8 cellular contexts compared by ENCODE assay signal in the genomic region with DNA sequence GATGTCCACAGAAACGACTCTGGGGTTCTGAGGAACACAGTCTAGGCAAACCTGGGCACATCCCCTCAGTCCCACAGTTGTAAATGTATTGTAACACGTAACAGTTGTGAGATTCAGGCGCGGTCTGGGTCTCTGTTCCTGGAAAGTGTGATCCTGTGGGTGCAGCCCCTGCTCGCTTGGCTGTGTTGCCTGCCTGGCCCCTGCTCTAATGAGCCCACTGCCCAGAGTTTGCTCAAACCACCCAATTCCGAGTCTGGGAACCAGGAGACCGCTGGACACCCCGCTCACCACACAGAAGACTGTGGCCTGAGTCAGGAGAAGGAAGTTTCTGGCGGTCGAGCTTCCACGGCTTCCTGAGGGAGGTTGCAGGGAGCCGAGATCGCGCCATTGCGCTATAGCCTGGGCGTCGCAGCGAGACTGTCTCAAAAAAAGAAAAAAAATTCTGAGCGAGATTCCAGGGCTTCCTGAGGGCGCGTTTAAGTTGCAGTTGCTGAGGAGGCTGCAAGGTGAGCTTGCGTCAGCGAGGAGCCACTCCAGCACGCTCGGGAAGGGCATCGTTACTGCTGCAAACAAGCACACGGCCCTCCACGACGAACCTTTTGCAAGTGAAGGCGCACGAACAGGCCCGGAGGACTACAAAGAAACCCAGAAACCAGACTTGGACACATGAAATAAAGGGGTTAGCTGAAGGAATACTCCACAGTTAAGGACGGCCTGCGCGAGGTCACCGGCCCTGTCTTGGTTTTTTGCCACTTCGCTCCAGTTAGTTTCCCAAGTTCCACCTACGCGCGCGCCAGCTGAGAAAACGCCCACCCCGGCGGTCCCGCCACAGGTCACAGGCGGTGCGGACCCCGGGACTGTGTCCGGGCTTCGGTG. TPM values are rescaled to one million over a fixed set of nuclear protein-coding genes. Genes with fewer than 3 reads are reported as not detected.
DNase-seq lines count a peak whose midpoint lies in the region; ATAC-seq and TF ChIP-seq lines count a peak whose summit lies in the region.

No MANE protein-coding gene starts in this region.

- 5% methylated on average over 28 to 50 of the region's 50 CpGs for WGBS in endodermal cell (ENCODE audit: insufficient coverage in 1 of 2, insufficient read length in 1 of 2), 2 experiments

- H3K36me3 ChIP-seq in endodermal cell (ENCODE audit: control insufficient read depth, insufficient read depth, low read length): peaks cover 4% of the 10 kb centered on the region

- no peak for ATAC-seq in natural killer cell
- ATAC-seq in HG03521 (IDR thresholded peaks at IDR 0.05; ENCODE audit: unreplicated experiment): no peak

- peak overlapping the region; percentile 92 for H3K9ac ChIP-seq in endodermal cell (ENCODE audit: extremely low read depth, low read length, poor library complexity, severe bottlenecking)

- peak overlapping the region; percentile 95 for H3K4me3 Mint-ChIP-seq in endodermal cell
- H3K4me3 Mint-ChIP-seq in natural killer cell: peak overlapping the region; percentile 97

- H3K4me3 ChIP-seq in endodermal cell (ENCODE audit: low read length): peak overlapping the region; percentile 96

- H3K27me3 Mint-ChIP-seq in endodermal cell (ENCODE audit: insufficient read depth) (no peaks in the 10 kb centered on the region), natural killer cell (ENCODE audit: low read depth in 2 of 2) (no peaks in the 10 kb centered on the region)

- DNase-seq in activated CD8-positive, alpha-beta memory T cell treated with anti-CD3 and anti-CD28 coated beads for 24 hours: peak; percentile 68
- DNase-seq in activated CD8-positive, alpha-beta memory T cell treated with anti-CD3 and anti-CD28 coated beads, Interleukin-2, amount 50 U/mL, for 4 hours: no peak
- DNase-seq in RPMI8226 (peak; percentile 47), endodermal cell (peak; percentile 58), natural killer cell (no peak), NCI-H2081 treated with DMSO at 0.1 percent for 48 hours (lab: John Stamatoyannopoulos, UW) (no peak), nucleus accumbens (lab: John Stamatoyannopoulos, UW) (no peak)

- H3K9me3 Mint-ChIP-seq in endodermal cell (no peaks in the 10 kb centered on the region), natural killer cell (no peaks in the 10 kb centered on the region)

- peak overlapping the region; percentile 83 for H3K27ac ChIP-seq in endodermal cell (ENCODE audit: low read depth, low read length)

- peak overlapping the region; percentile 96 for H3K27ac Mint-ChIP-seq in endodermal cell
- peak overlapping the region in 1 of 2 donors; percentile 92 for H3K27ac Mint-ChIP-seq in natural killer cell

- TF ChIP-seq CTCF in endodermal cell (conservative IDR thresholded peaks at IDR 0.05) (no peak), natural killer cell (IDR thresholded peaks at IDR 0.05) (no peak)

- H3K9me3 ChIP-seq in endodermal cell (ENCODE audit: control insufficient read depth, low read length): no peaks in the 10 kb centered on the region

- H3K4me1 Mint-ChIP-seq in endodermal cell: peaks cover 37% of the 10 kb centered on the region
- peaks cover 24 to 27% of the 10 kb centered on the region in 2 donors for H3K4me1 Mint-ChIP-seq in natural killer cell

- no peaks in the 10 kb centered on the region for H3K4me1 ChIP-seq in endodermal cell (ENCODE audit: control insufficient read depth, insufficient read depth, low read length)

- intact Hi-C loops in natural killer cell (cut with micrococcal nuclease): loop anchor here (5.0 to 10.0 kb wide), 2 partner anchors 105 to 132 kb away; a partner anchor contains a TSS

- H3K27me3 ChIP-seq in endodermal cell (ENCODE audit: control insufficient read depth, insufficient read depth, low read length, poor library complexity, severe bottlenecking): no peaks in the 10 kb centered on the region

- H3K36me3 Mint-ChIP-seq in endodermal cell (ENCODE audit: low read depth) (peaks cover 22% of the 10 kb centered on the region), natural killer cell (no peaks in the 10 kb centered on the region)

RNA-seq across cellular contexts. Expression of a gene that starts 1.1 kb away (rescaled TPM):
- total RNA-seq in endodermal cell (10 to 100 TPM; 19.6 to 37.4 TPM), natural killer cell (1 to 10 TPM; 4.0 to 8.9 (median 5.2) TPM)
- polyA plus RNA-seq in endodermal cell (2013, experiment 1 of 2): 24.1 TPM
- polyA plus RNA-seq in endodermal cell (2013, experiment 2 of 2): 26.2 TPM

RNA-seq across cellular contexts. Expression of a gene that starts 1.4 kb away (rescaled TPM):
- total RNA-seq in endodermal cell: 10 to 100 TPM; 40.1 to 40.7 TPM
- polyA plus RNA-seq in endodermal cell (2013, experiment 1 of 2): 32.9 TPM
- polyA plus RNA-seq in endodermal cell (2013, experiment 2 of 2): 28.4 TPM
- 10 to 100 TPM; 83.6 to 94.9 (median 84.0) TPM for total RNA-seq in natural killer cell

RNA-seq across cellular contexts. Expression of a gene that starts 36.4 kb away (rescaled TPM):
- total RNA-seq in endodermal cell (10 to 100 TPM; 19.6 to 23.3 TPM), natural killer cell (10 to 100 TPM; 10.8 to 13.7 (median 12.7) TPM)
- polyA plus RNA-seq in endodermal cell (2013, experiment 1 of 2): 40.0 TPM
- polyA plus RNA-seq in endodermal cell (2013, experiment 2 of 2): 28.0 TPM

RNA-seq across cellular contexts. Expression of a gene that starts 37.2 kb away (rescaled TPM):
- total RNA-seq in endodermal cell: 100 to 1,000 TPM; 120 to 161 TPM
- 84.8 TPM for polyA plus RNA-seq in endodermal cell (2013, experiment 1 of 2)
- polyA plus RNA-seq in endodermal cell (2013, experiment 2 of 2): 76.7 TPM
- 100 to 1,000 TPM; 143 to 172 (median 159) TPM for total RNA-seq in natural killer cell

Comparison
In these comparisons a context has a peak if more than half of its experiments do, and no peak if none do; other contexts are left out.
1. DNase-seq: peak in activated CD8-positive, alpha-beta memory T cell treated with anti-CD3 and anti-CD28 coated beads for 24 hours (single experiment), RPMI8226 (single experiment) and endodermal cell (single experiment); none in activated CD8-positive, alpha-beta memory T cell treated with anti-CD3 and anti-CD28 coated beads, Interleukin-2, amount 50 U/mL, for 4 hours (single experiment), natural killer cell (single experiment), NCI-H2081 treated with DMSO at 0.1 percent for 48 hours (single experiment) and nucleus accumbens (0 of 56).